8 cellular contexts compared by ENCODE assay signal in the genomic region with DNA sequence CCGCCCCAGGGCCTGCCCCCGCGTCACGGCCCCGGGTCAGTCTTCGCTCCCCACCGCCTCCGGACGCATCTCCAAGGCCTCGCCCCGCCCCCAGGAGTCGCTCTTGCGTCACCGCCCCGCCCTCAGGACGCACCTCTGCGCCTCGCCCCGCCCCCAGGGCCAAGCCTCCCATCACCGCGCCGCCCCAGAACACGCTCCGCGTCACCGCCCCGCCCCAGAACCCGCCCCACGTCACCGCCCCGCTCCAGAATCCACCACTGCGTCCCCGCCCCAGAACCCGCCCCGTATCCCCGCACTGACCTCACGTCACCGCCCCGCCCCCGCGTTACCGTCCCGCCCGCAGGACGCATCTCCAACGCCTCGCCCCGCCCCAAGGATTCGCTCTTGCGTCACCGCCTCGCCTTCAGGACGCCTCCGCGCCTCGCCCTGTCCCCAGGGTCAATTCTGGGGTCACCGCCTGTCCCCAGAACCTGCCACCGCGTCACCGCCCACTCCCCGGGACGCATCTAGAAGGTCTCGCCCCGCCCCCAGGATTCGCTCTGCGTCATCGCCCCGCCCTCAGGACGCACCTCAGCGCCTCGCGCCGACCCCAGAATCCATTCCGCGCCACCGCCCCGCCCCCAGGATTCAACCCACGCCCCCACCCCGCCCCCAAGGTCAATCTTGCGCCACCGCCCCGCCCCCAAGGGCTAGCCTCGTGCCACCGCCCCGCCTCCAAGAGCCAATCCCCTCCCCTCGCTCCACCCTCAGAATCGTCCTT. TPM values are rescaled to one million over a fixed set of nuclear protein-coding genes. Genes with fewer than 3 reads are reported as not detected.
DNase-seq lines count a peak whose midpoint lies in the region; ATAC-seq and TF ChIP-seq lines count a peak whose summit lies in the region.

No MANE protein-coding gene starts in this region.

- CTCF ChIA-PET in BJ (lab: Yijun Ruan, JAX), result no interaction called here

- H3K27ac ChIP-seq in left lung, result peak overlapping the region; percentile 91 to 93

- H3K36me3 ChIP-seq in BJ (ENCODE audit: control insufficient read depth, insufficient read depth, low read length), result no peaks in the 10 kb centered on the region
- no peaks in the 10 kb centered on the region for H3K36me3 ChIP-seq in left lung

- TF ChIP-seq CTCF in BJ (IDR thresholded peaks at IDR 0.05; ENCODE audit: insufficient read depth, low read depth, low read length), result no peak
- no peak for TF ChIP-seq CTCF in left lung (IDR thresholded peaks at IDR 0.05)

- DNase-seq in BJ (ENCODE audit: low read depth) (peak; percentile 75), NCI-H69 (lab: John Stamatoyannopoulos, UW) (peak; percentile 97), dedifferentiated amniotic fluid mesenchymal stem cell (ENCODE audit: extremely low spot score) (peak; percentile 98), left lung (peak; percentile 100)
- peak; percentile 99 to 100 for DNase-seq in activated CD4-positive, alpha-beta T cell treated with anti-CD3 and anti-CD28 coated beads, Interleukin-2, amount 50 U/mL, for 24 hours (ENCODE audit: low read depth in 1 of 2, low spot score in 1 of 2)
- DNase-seq in stimulated activated CD4-positive, alpha-beta T cell treated with anti-CD3 and anti-CD28 coated beads, Interleukin-2, amount 100 ng/mL, for 4 hours (ENCODE audit: low read depth), result peak; percentile 100

- no peaks in the 10 kb centered on the region for H3K9me3 ChIP-seq in left lung

- ATAC-seq in GM19372 (IDR thresholded peaks at IDR 0.05; ENCODE audit: low read depth, unreplicated experiment), result peak; percentile 43
- peak; percentile 45 for ATAC-seq in HG03521 (IDR thresholded peaks at IDR 0.05; ENCODE audit: unreplicated experiment)
- ATAC-seq in left lung, result peak; percentile 73

- intact Hi-C loops in left lung (cut with DNase I), result no loop called here

- H3K4me3 ChIP-seq in BJ (ENCODE audit: low read depth, low read length), result peak overlapping the region; percentile 82
- H3K4me3 ChIP-seq in left lung, result peak overlapping the region; percentile 63 to 69

- H3K4me1 ChIP-seq in left lung, result peaks cover 11 to 40% of the 10 kb centered on the region in 2 donors

- H3K27me3 ChIP-seq in BJ (ENCODE audit: control insufficient read depth, insufficient read depth, low read length) (no peaks in the 10 kb centered on the region), left lung (no peaks in the 10 kb centered on the region)

- POLR2A ChIA-PET in BJ (lab: Charles Lee), result interaction anchor here (0.9 kb wide), 1 partner anchor 241 kb away, joined by 19 read pairs; no protein-coding TSS in a partner anchor

RNA-seq across cellular contexts. Expression of gene CASP9, which starts 0.4 kb away (rescaled TPM):
- polyA plus RNA-seq in BJ (2011; rRNA removed), result 14.0 and 20.8 TPM in 2 replicates
- polyA minus RNA-seq in BJ (2011; rRNA and poly(A)+ RNA removed), result 4.4 and 11.7 TPM in 2 replicates
- total RNA-seq in left lung, result 10 to 100 TPM in 1 of 2 donors, 1 to 10 TPM in 1; 9.8 to 12.0 TPM

RNA-seq across cellular contexts. Expression of gene DNAJC16, which starts 2.2 kb away (rescaled TPM):
- polyA plus RNA-seq in BJ (2011; rRNA removed), result 12.3 and 20.2 TPM in 2 replicates
- 11.6 and 15.4 TPM in 2 replicates for polyA minus RNA-seq in BJ (2011; rRNA and poly(A)+ RNA removed)
- 10 to 100 TPM; 24.3 to 26.3 TPM for total RNA-seq in left lung

RNA-seq across cellular contexts. Expression of gene CELA2B, which starts 48.6 kb away (rescaled TPM):
- polyA plus RNA-seq in BJ (2011; rRNA removed), result not detected in 2 replicates
- not detected in 2 replicates for polyA minus RNA-seq in BJ (2011; rRNA and poly(A)+ RNA removed)
- under 1 TPM in 1 of 2 donors, not detected in 1; 0.63 TPM for total RNA-seq in left lung

Comparison
In these comparisons a context has a peak if more than half of its experiments do, and no peak if none do; other contexts are left out.
1. Peak in every context shown above with its lines: DNase-seq, ATAC-seq, H3K4me3 ChIP-seq and H3K27ac ChIP-seq.